In genomic region chr2:29281585-29281984, GRCh38 we compare ENCODE assay signal across 9 cellular contexts.
A peak's percentile ranks its signal among the peaks of the same experiment; 100 is the strongest.
DNase-seq lines count a peak whose midpoint lies in the region; ATAC-seq and TF ChIP-seq lines count a peak whose summit lies in the region.
"Had no signal": no experiment of that assay in that cellular context is flagged by ENCODE, and none has a peak within 500 bp of the region (broad histone marks: within the 10 kb centered on the region; RNA-seq: fewer than 3 reads in every experiment).

No MANE protein-coding gene starts in this region.

- H3K4me3 ChIP-seq in adipocyte (ENCODE audit: low read length): no peak overlapping the region

- H3K9me3 ChIP-seq in adipocyte (ENCODE audit: control insufficient read depth, low read length): no peaks in the 10 kb centered on the region

- DNase-seq in Ammon's horn (ENCODE audit: low spot score): peak; percentile 90
- peak; percentile 66 for DNase-seq in adipocyte (ENCODE audit: low read depth)
- peak; percentile 65 for DNase-seq in iris pigment epithelial cell (ENCODE audit: low read depth)
- DNase-seq in stimulated activated CD4-positive, alpha-beta T cell treated with anti-CD3 and anti-CD28 coated beads, Interleukin-12 subunit alpha, Interleukin-12 subunit beta, amount 100 ng/mL, for 4 hours: no peak
- no peak for DNase-seq in stimulated activated naive CD8-positive, alpha-beta T cell treated with anti-CD3 and anti-CD28 coated beads, Interleukin-15, amount 100 ng/mL, for 72 hours
- no peak for DNase-seq in nephron progenitor cell
- DNase-seq: activated naive CD8-positive, alpha-beta T cell treated with anti-CD3 and anti-CD28 coated beads, Interleukin-2, amount 10 ng/mL, durations not matched to agents 7 days and 5 days had no signal

- no peak overlapping the region for H3K27ac Mint-ChIP-seq in stimulated activated naive CD8-positive, alpha-beta T cell treated with anti-CD3 and anti-CD28 coated beads, Interleukin-15, amount 100 ng/mL, for 72 hours
- no peak overlapping the region for H3K27ac Mint-ChIP-seq in nephron progenitor cell
- H3K27ac Mint-ChIP-seq: activated naive CD8-positive, alpha-beta T cell treated with anti-CD3 and anti-CD28 coated beads, Interleukin-2, amount 10 ng/mL, durations not matched to agents 7 days and 5 days had no signal

- no peaks in the 10 kb centered on the region for H3K4me1 Mint-ChIP-seq in stimulated activated naive CD8-positive, alpha-beta T cell treated with anti-CD3 and anti-CD28 coated beads, Interleukin-15, amount 100 ng/mL, for 72 hours
- H3K4me1 Mint-ChIP-seq in nephron progenitor cell: no peaks in the 10 kb centered on the region
- H3K4me1 Mint-ChIP-seq: activated naive CD8-positive, alpha-beta T cell treated with anti-CD3 and anti-CD28 coated beads, Interleukin-2, amount 10 ng/mL, durations not matched to agents 7 days and 5 days had no signal

- H3K9me3 Mint-ChIP-seq in stimulated activated naive CD8-positive, alpha-beta T cell treated with anti-CD3 and anti-CD28 coated beads, Interleukin-15, amount 100 ng/mL, for 72 hours: peaks cover 0 to 8% of the 10 kb centered on the region in 2 donors
- no peaks in the 10 kb centered on the region for H3K9me3 Mint-ChIP-seq in nephron progenitor cell
- H3K9me3 Mint-ChIP-seq: activated naive CD8-positive, alpha-beta T cell treated with anti-CD3 and anti-CD28 coated beads, Interleukin-2, amount 10 ng/mL, durations not matched to agents 7 days and 5 days had no signal

- H3K27me3 ChIP-seq in adipocyte (replicated peaks; ENCODE audit: control insufficient read depth, insufficient read depth, low read length): peaks cover 28% of the 10 kb centered on the region

- no peak for TF ChIP-seq RAD21 in Ishikawa (IDR thresholded peaks at IDR 0.05; ENCODE audit: low read depth)

- no peak overlapping the region for H3K4me3 Mint-ChIP-seq in stimulated activated naive CD8-positive, alpha-beta T cell treated with anti-CD3 and anti-CD28 coated beads, Interleukin-15, amount 100 ng/mL, for 72 hours
- no peak overlapping the region for H3K4me3 Mint-ChIP-seq in nephron progenitor cell
- H3K4me3 Mint-ChIP-seq: activated naive CD8-positive, alpha-beta T cell treated with anti-CD3 and anti-CD28 coated beads, Interleukin-2, amount 10 ng/mL, durations not matched to agents 7 days and 5 days had no signal

- H3K9ac ChIP-seq in adipocyte (ENCODE audit: low read length): no peak overlapping the region

- TF ChIP-seq CTCF in nephron progenitor cell (IDR thresholded peaks at IDR 0.05): no peak

- peaks cover 26% of the 10 kb centered on the region for H3K27me3 Mint-ChIP-seq in stimulated activated naive CD8-positive, alpha-beta T cell treated with anti-CD3 and anti-CD28 coated beads, Interleukin-15, amount 100 ng/mL, for 72 hours
- H3K27me3 Mint-ChIP-seq in nephron progenitor cell (ENCODE audit: low read depth, poor library complexity): peaks cover 30% of the 10 kb centered on the region

- no peak for ATAC-seq in stimulated activated naive CD8-positive, alpha-beta T cell treated with anti-CD3 and anti-CD28 coated beads, Interleukin-15, amount 100 ng/mL, for 72 hours
- ATAC-seq in GM18907 (IDR thresholded peaks at IDR 0.05; ENCODE audit: unreplicated experiment): no peak

- 0 out of 2 replicates have a peak, but pooled peaks have one; percentile 22 for TF ChIP-seq EP300 in Ishikawa (IDR thresholded peaks at IDR 0.05; ENCODE audit: borderline replicate concordance)

- H3K36me3 ChIP-seq in adipocyte (ENCODE audit: control insufficient read depth, insufficient read depth, low read length, severe bottlenecking): no peaks in the 10 kb centered on the region

- no peaks in the 10 kb centered on the region for H3K36me3 Mint-ChIP-seq in nephron progenitor cell (ENCODE audit: low read depth)
- H3K36me3 Mint-ChIP-seq: activated naive CD8-positive, alpha-beta T cell treated with anti-CD3 and anti-CD28 coated beads, Interleukin-2, amount 10 ng/mL, durations not matched to agents 7 days and 5 days had no signal

- H3K4me1 ChIP-seq in adipocyte (ENCODE audit: control insufficient read depth, insufficient read depth, low read length): no peaks in the 10 kb centered on the region

TF ChIP-seq in Ishikawa, 13 proteins besides CTCF, POLR2A, EP300 and RAD21:
- TF ChIP-seq CEBPB (IDR thresholded peaks at IDR 0.05) (no peak), NFIC (IDR thresholded peaks at IDR 0.05) (peak; percentile 95), ZBTB7A (IDR thresholded peaks at IDR 0.05; ENCODE audit: low read depth) (no peak)

Comparison
In these comparisons a context has a peak if more than half of its experiments do, and no peak if none do; other contexts are left out.
1. DNase-seq: peak in Ammon's horn (single experiment), adipocyte (single experiment) and iris pigment epithelial cell (single experiment); none in stimulated activated CD4-positive, alpha-beta T cell treated with anti-CD3 and anti-CD28 coated beads, Interleukin-12 subunit alpha, Interleukin-12 subunit beta, amount 100 ng/mL, for 4 hours (single experiment), stimulated activated naive CD8-positive, alpha-beta T cell treated with anti-CD3 and anti-CD28 coated beads, Interleukin-15, amount 100 ng/mL, for 72 hours (0 of 2) and nephron progenitor cell (single experiment).